ENCODE assay signal across 23 cellular contexts in genomic region chr11:116533186-116533825, GRCh38.
DNase-seq lines count a peak whose midpoint lies in the region; ATAC-seq and TF ChIP-seq lines count a peak whose summit lies in the region.
"Had no signal": no experiment of that assay in that cellular context is flagged by ENCODE, and none has a peak within 500 bp of the region (broad histone marks: within the 10 kb centered on the region; RNA-seq: fewer than 3 reads in every experiment).

No MANE protein-coding gene starts in this region.

- DNase-seq in GM13977 (ENCODE audit: low spot score) = no peak
- DNase-seq in SK-MEL-5 (ENCODE audit: low read depth, low spot score) = peak; percentile 23
- peak; percentile 72 for DNase-seq in iPS-NIHi11 (ENCODE audit: low spot score)
- peak; percentile 29 for DNase-seq in osteoblast (ENCODE audit: insufficient read length, low spot score, missing footprints)
- DNase-seq in NCI-H2081 (lab: John Stamatoyannopoulos, UW) = no peak
- no peak for DNase-seq in SHP77 (lab: John Stamatoyannopoulos, UW)
- DNase-seq in naive thymus-derived CD4-positive, alpha-beta T cell = no peak
- DNase-seq in NAMALWA (ENCODE audit: low spot score) = no peak
- DNase-seq: activated naive CD8-positive, alpha-beta T cell treated with anti-CD3 and anti-CD28 coated beads, Interleukin-2, amount 50 U/mL, for 24 hours; CD4-positive, alpha-beta memory T cell; DMS79; gastrocnemius medialis; Karpas-422; NCI-H748 treated with DMSO at 0.1 percent for 48 hours; pancreas; SJCRH30; stimulated activated CD4-positive, alpha-beta T cell treated with anti-CD3 and anti-CD28 coated beads, Interleukin-1b, Interleukin-23, amount 100 ng/mL, for 48 hours; stimulated activated naive CD8-positive, alpha-beta T cell treated with anti-CD3 and anti-CD28 coated beads, Interleukin-15, Interleukin-2, amounts not matched to agents 100 U/mL and 50 U/mL, for 24 hours; T-helper 9 cell had no signal

- no peak overlapping the region for H3K4me2 ChIP-seq in osteoblast (ENCODE audit: insufficient read depth, low read length)

- intact Hi-C loops in naive thymus-derived CD4-positive, alpha-beta T cell (cut with micrococcal nuclease) = no loop called here

- in situ Hi-C loops in GM13977 (cut with MboI; ENCODE audit: low pct_unique_long_range_greater_than_20kb, low sequenced_read_pairs, unreplicated experiment) (no loop called here), SK-MEL-5 (cut with HindIII; ENCODE audit: low pct_unique_long_range_greater_than_20kb, low sequenced_read_pairs) (no loop called here)

- peaks cover 0 to 14% (median 5%) of the 10 kb centered on the region in 11 donors for H3K9me3 Mint-ChIP-seq in naive thymus-derived CD4-positive, alpha-beta T cell

- no peaks in the 10 kb centered on the region for H4K20me1 ChIP-seq in osteoblast (ENCODE audit: insufficient read depth, low read length)

- H3K36me3 ChIP-seq in osteoblast (ENCODE audit: insufficient read depth, low read length) = no peaks in the 10 kb centered on the region
- H3K36me3 ChIP-seq in naive thymus-derived CD4-positive, alpha-beta T cell (ENCODE audit: control insufficient read depth in 2 of 3, insufficient read depth in 3 of 3, low read length in 3 of 3) = no peaks in the 10 kb centered on the region
- H3K36me3 ChIP-seq: gastrocnemius medialis, pancreas, SJCRH30, tibial nerve had no signal

- no peak overlapping the region for H3K27ac ChIP-seq in osteoblast (ENCODE audit: low read depth, low read length)
- H3K27ac ChIP-seq in naive thymus-derived CD4-positive, alpha-beta T cell (ENCODE audit: low read depth, low read length) = no peak overlapping the region
- H3K27ac ChIP-seq: gastrocnemius medialis, pancreas, SJCRH30, tibial nerve had no signal

- H3K4me1 ChIP-seq in osteoblast (ENCODE audit: insufficient read depth, low read length) = no peaks in the 10 kb centered on the region
- no peaks in the 10 kb centered on the region for H3K4me1 ChIP-seq in naive thymus-derived CD4-positive, alpha-beta T cell (ENCODE audit: control insufficient read depth in 2 of 2, insufficient read depth in 2 of 2, low read length in 2 of 2)
- H3K4me1 ChIP-seq: gastrocnemius medialis, pancreas, SJCRH30, tibial nerve had no signal

- ATAC-seq in naive thymus-derived CD4-positive, alpha-beta T cell = no peak
- ATAC-seq: activated CD4-positive, CD25-positive, alpha-beta regulatory T cell treated with anti-CD3 and anti-CD28 coated beads, Interleukin-2, amount 50 U/mL, for 24 hours; activated naive CD8-positive, alpha-beta T cell treated with anti-CD3 and anti-CD28 coated beads, Interleukin-2, amount 50 U/mL, for 24 hours; gastrocnemius medialis; left lobe of liver; pancreas; stimulated activated naive CD8-positive, alpha-beta T cell treated with anti-CD3 and anti-CD28 coated beads, Interleukin-15, Interleukin-2, amounts not matched to agents 100 U/mL and 50 U/mL, for 24 hours had no signal

- CTCF ChIA-PET in naive thymus-derived CD4-positive, alpha-beta T cell (lab: Charles Lee) = no interaction called here

- H2AFZ ChIP-seq in osteoblast (ENCODE audit: low read length) = no peak overlapping the region

- no peak overlapping the region for H3K4me3 ChIP-seq in osteoblast (ENCODE audit: insufficient read depth, low read length)
- no peak overlapping the region for H3K4me3 ChIP-seq in naive thymus-derived CD4-positive, alpha-beta T cell (ENCODE audit: low read length)
- H3K4me3 ChIP-seq: gastrocnemius medialis, pancreas, SJCRH30, tibial nerve had no signal

- H3K27me3 Mint-ChIP-seq in naive thymus-derived CD4-positive, alpha-beta T cell = peaks cover 15 to 55% (median 46%) of the 10 kb centered on the region in 5 donors

- no peak overlapping the region for H3K4me3 Mint-ChIP-seq in naive thymus-derived CD4-positive, alpha-beta T cell
- H3K4me3 Mint-ChIP-seq: activated naive CD8-positive, alpha-beta T cell treated with anti-CD3 and anti-CD28 coated beads, Interleukin-2, amount 50 U/mL, for 24 hours; CD4-positive, alpha-beta memory T cell had no signal

- H3K36me3 Mint-ChIP-seq in naive thymus-derived CD4-positive, alpha-beta T cell = no peaks in the 10 kb centered on the region
- H3K36me3 Mint-ChIP-seq: CD4-positive, alpha-beta memory T cell had no signal

- H3K27ac Mint-ChIP-seq in naive thymus-derived CD4-positive, alpha-beta T cell = no peak overlapping the region
- H3K27ac Mint-ChIP-seq: activated naive CD8-positive, alpha-beta T cell treated with anti-CD3 and anti-CD28 coated beads, Interleukin-2, amount 50 U/mL, for 24 hours; activated T-helper 2 cell treated with anti-CD3 and anti-CD28 coated beads, Interferon-gamma antibody, Interleukin-2, Interleukin-4, amounts not matched to agents 10 μg/mL and 5 μg/mL and 100 μg/mL, durations not matched to agents 14 hours and 24 hours and 36 hours; CD4-positive, alpha-beta memory T cell had no signal

- no peaks in the 10 kb centered on the region for H3K9me3 ChIP-seq in osteoblast (ENCODE audit: low read depth, low read length)
- no peaks in the 10 kb centered on the region for H3K9me3 ChIP-seq in naive thymus-derived CD4-positive, alpha-beta T cell (ENCODE audit: control insufficient read depth in 2 of 3, low read length in 3 of 3)
- H3K9me3 ChIP-seq: gastrocnemius medialis, pancreas, SJCRH30 had no signal

- peaks cover 2% of the 10 kb centered on the region for H3K27me3 ChIP-seq in osteoblast (ENCODE audit: insufficient read depth, low read length)
- no peaks in the 10 kb centered on the region for H3K27me3 ChIP-seq in naive thymus-derived CD4-positive, alpha-beta T cell (ENCODE audit: control insufficient read depth in 2 of 2, insufficient read depth in 2 of 2, low read length in 2 of 2)
- H3K27me3 ChIP-seq: pancreas, SJCRH30 had no signal

- no peaks in the 10 kb centered on the region for H3K4me1 Mint-ChIP-seq in naive thymus-derived CD4-positive, alpha-beta T cell
- H3K4me1 Mint-ChIP-seq: activated naive CD8-positive, alpha-beta T cell treated with anti-CD3 and anti-CD28 coated beads, Interleukin-2, amount 50 U/mL, for 24 hours; CD4-positive, alpha-beta memory T cell had no signal

- H3K79me2 ChIP-seq in osteoblast (ENCODE audit: insufficient read depth, low read length) = no peaks in the 10 kb centered on the region

- TF ChIP-seq CTCF in GM13977 (IDR thresholded peaks at IDR 0.05; ENCODE audit: extremely low read depth, insufficient read depth, missing control alignments) (peak; percentile 14), osteoblast (IDR thresholded peaks at IDR 0.05; ENCODE audit: extremely low read depth, low read depth, low read length) (no peak)

- POLR2A ChIA-PET in naive thymus-derived CD4-positive, alpha-beta T cell (lab: Charles Lee) = no interaction called here

Comparison
In these comparisons a context has a peak if more than half of its experiments do, and no peak if none do; other contexts are left out.
1. DNase-seq: peak in SK-MEL-5 (single experiment), iPS-NIHi11 (single experiment) and osteoblast (single experiment); none in GM13977 (single experiment), NCI-H2081 (0 of 2), SHP77 (0 of 2), naive thymus-derived CD4-positive, alpha-beta T cell (0 of 9) and NAMALWA (single experiment).